In the genomic region with DNA sequence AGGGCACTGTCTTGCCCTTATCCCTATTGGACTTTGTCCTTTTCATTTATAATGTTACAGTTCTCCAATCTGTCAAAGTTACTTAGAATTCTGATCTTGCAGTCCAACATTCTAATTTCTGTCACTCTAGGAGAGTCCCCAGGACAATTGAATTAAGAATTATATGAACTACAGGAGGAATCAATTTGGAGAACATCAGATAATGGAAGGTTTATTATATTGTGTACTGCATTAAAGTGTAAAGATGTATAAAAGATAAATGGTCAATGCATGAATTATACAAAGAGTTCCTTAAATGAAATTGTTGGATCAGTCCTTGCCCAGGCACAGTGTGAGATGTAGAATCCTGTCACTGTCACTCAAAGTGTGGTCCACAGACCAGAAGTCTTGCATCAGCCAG, we compare ENCODE assay signal across 26 cellular contexts.
"Had no signal": no experiment of that assay in that cellular context is flagged by ENCODE, and none has a peak within 500 bp of the region (broad histone marks: within the 10 kb centered on the region; RNA-seq: fewer than 3 reads in every experiment).

No MANE protein-coding gene starts in this region.

- ATAC-seq: naive thymus-derived CD8-positive, alpha-beta T cell; natural killer cell treated with Interleukin-12 subunit alpha and Interleukin-12 subunit beta and Interleukin-15 and Interleukin-18, amount 100 ng/mL, for 72 hours; psoas muscle; right cardiac atrium; right lobe of liver; stimulated activated memory B cell treated with anti-CD40 and anti-IgM and Interleukin-4, amounts not matched to agents 10 μg/mL and 1 μg/mL and 100 μg/mL, for 72 hours; stimulated activated naive CD8-positive, alpha-beta T cell treated with anti-CD3 and anti-CD28 coated beads, Interleukin-15, amount 100 ng/mL, for 72 hours; stimulated activated naive CD8-positive, alpha-beta T cell treated with anti-CD3 and anti-CD28 coated beads, Interleukin-15, Interleukin-2, amounts not matched to agents 100 U/mL and 50 U/mL, for 24 hours; upper lobe of right lung had no signal

- DNase-seq: naive thymus-derived CD8-positive, alpha-beta T cell; nephron progenitor cell; occipital lobe; ovary; posterior cingulate gyrus; psoas muscle; right cardiac atrium; right lobe of liver; sigmoid colon; spleen; stimulated activated CD4-positive, alpha-beta T cell treated with anti-CD3 and anti-CD28 coated beads, Interleukin-12 subunit alpha, Interleukin-12 subunit beta, amount 100 ng/mL, for 4 hours; stimulated activated CD4-positive, alpha-beta T cell treated with anti-CD3 and anti-CD28 coated beads, Interleukin-1b, Interleukin-23, amount 100 ng/mL, for 48 hours; stimulated activated CD4-positive, alpha-beta T cell treated with anti-CD3 and anti-CD28 coated beads, Interleukin-4, amount 100 ng/mL, for 1 hour; stimulated activated CD4-positive, alpha-beta T cell treated with anti-CD3 and anti-CD28 coated beads, Interleukin-4, amount 100 ng/mL, for 4 hours; stimulated activated CD8-positive, alpha-beta memory T cell treated with anti-CD3 and anti-CD28 coated beads, Interleukin-4, amount 100 ng/mL, for 48 hours; stimulated activated naive CD4-positive, alpha-beta T cell; stimulated activated naive CD8-positive, alpha-beta T cell treated with anti-CD3 and anti-CD28 coated beads, Interleukin-15, amount 100 ng/mL, for 72 hours; stimulated activated naive CD8-positive, alpha-beta T cell treated with anti-CD3 and anti-CD28 coated beads, Interleukin-15, Interleukin-2, amounts not matched to agents 100 U/mL and 50 U/mL, for 24 hours; substantia nigra; testis; tibial artery; transverse colon; upper lobe of right lung; uterus had no signal
